34 cellular contexts compared by ENCODE assay signal in the genomic region with DNA sequence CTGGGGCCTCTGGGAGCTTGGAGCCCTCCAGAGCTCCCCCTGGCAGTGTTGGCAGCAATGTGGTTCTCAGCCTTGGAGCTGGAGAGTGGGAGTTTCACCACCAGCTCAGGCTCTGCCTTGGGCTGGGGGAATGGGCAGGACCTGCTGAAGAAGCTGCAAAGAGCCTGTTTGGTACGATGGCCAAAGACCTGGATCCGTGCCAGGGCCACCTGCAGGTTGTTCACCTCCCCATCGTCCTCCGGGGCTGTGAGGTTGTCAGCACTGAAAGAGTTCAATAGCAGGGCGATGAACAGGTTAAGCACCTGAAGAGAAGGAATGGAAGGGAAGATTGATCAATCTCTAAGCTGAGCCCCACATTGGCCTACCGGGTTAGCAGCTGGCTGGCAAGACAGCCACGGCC.
"Had no signal": no experiment of that assay in that cellular context is flagged by ENCODE, and none has a peak within 500 bp of the region (broad histone marks: within the 10 kb centered on the region; RNA-seq: fewer than 3 reads in every experiment).

No MANE protein-coding gene starts in this region.

- H3K27ac ChIP-seq: brain microvascular endothelial cell, Peyer's patch, RWPE1, WERI-Rb-1 had no signal

- DNase-seq: activated CD4-positive, alpha-beta T cell treated with anti-CD3 and anti-CD28 coated beads for 1 hour; activated CD4-positive, alpha-beta T cell treated with anti-CD3 and anti-CD28 coated beads for 48 hours; activated CD4-positive, alpha-beta T cell treated with anti-CD3 and anti-CD28 coated beads, Interleukin-2, amount 50 U/mL, for 4 hours; activated CD4-positive, CD25-positive, alpha-beta regulatory T cell; activated CD8-positive, alpha-beta T cell treated with anti-CD3 and anti-CD28 coated beads for 36 hours; activated effector memory CD4-positive, alpha-beta T cell treated with anti-CD3 and anti-CD28 coated beads, Interleukin-2, amount 50 U/mL, for 16 hours; activated naive CD4-positive, alpha-beta T cell; activated naive CD4-positive, alpha-beta T cell treated with anti-CD3 and anti-CD28 coated beads, Interleukin-2, amount 50 U/mL, for 16 hours; activated naive CD8-positive, alpha-beta T cell treated with anti-CD3 and anti-CD28 coated beads for 36 hours; activated T-cell treated with anti-CD3 and anti-CD28 coated beads, Interleukin-2, amount 50 U/mL, for 1 hour; activated T-cell treated with anti-CD3 and anti-CD28 coated beads, Interleukin-2, amount 50 U/mL, for 72 hours; amniotic stem cell; aorta; central memory CD4-positive, alpha-beta T cell; Kasumi-1; KG1; MG63; NCI-H1048; NCI-H1105 treated with DMSO at 0.1 percent for 48 hours; NCI-H1436; NCI-H187 treated with DMSO at 0.1 percent for 48 hours; NCI-H2081; NCI-H345; NCI-H526; NCI-H748 treated with DMSO at 0.1 percent for 48 hours; NK-92 treated with Interleukin-12 subunit alpha and Interleukin-12 subunit beta, amount 100 ng/mL, for 24 hours; PC-3; Peyer's patch; Right ventricle myocardium superior; T1000; WERI-Rb-1 had no signal

- H3K27me3 ChIP-seq: brain microvascular endothelial cell, MG63, Peyer's patch had no signal

- H3K4me3 ChIP-seq: MG63, Peyer's patch had no signal

- H3K36me3 ChIP-seq: brain microvascular endothelial cell, MG63, Peyer's patch, WERI-Rb-1 had no signal

- H3K4me1 ChIP-seq: Peyer's patch had no signal

- ATAC-seq: activated CD8-positive, alpha-beta T cell treated with anti-CD3 and anti-CD28 coated beads for 36 hours; activated T-cell treated with anti-CD3 and anti-CD28 coated beads, Interleukin-2, amount 50 U/mL, for 72 hours; activated T-helper 17 cell treated with anti-CD3 and anti-CD28 coated beads, Interleukin-2, amount 50 U/mL, for 72 hours; PC-3 had no signal

- H3K9me3 ChIP-seq: MG63, Peyer's patch had no signal
